11 cellular contexts compared by ENCODE assay signal in genomic region chr15:70063992-70064379, GRCh38.
"Had no signal": no experiment of that assay in that cellular context is flagged by ENCODE, and none has a peak within 500 bp of the region (broad histone marks: within the 10 kb centered on the region; RNA-seq: fewer than 3 reads in every experiment).

No MANE protein-coding gene starts in this region.

- ATAC-seq: activated CD4-positive, alpha-beta T cell treated with anti-CD3 and anti-CD28 coated beads for 36 hours; activated naive CD8-positive, alpha-beta T cell treated with anti-CD3 and anti-CD28 coated beads, Interleukin-2, amount 50 U/mL, for 24 hours; heart left ventricle; left lung; right lobe of liver had no signal

- H3K27me3 ChIP-seq: heart left ventricle, left lung, neutrophil, right lobe of liver, testis had no signal

- H3K9me3 ChIP-seq: heart left ventricle, left lung, right lobe of liver, testis had no signal

- H3K4me3 ChIP-seq: heart left ventricle, left lung, right lobe of liver, testis had no signal

- H3K27ac ChIP-seq: neutrophil, right lobe of liver, testis had no signal

- DNase-seq: activated CD4-positive, alpha-beta memory T cell treated with anti-CD3 and anti-CD28 coated beads, Interleukin-2, amount 10 ng/mL, durations not matched to agents 7 days and 5 days; activated CD4-positive, alpha-beta T cell treated with anti-CD3 and anti-CD28 coated beads for 36 hours; activated naive CD4-positive, alpha-beta T cell treated with Interleukin-2 at 50 U/mL for 16 hours; activated naive CD8-positive, alpha-beta T cell treated with anti-CD3 and anti-CD28 coated beads, Interleukin-2, amount 50 U/mL, for 24 hours; left lung; mesendoderm; right lobe of liver; stimulated activated CD4-positive, alpha-beta T cell treated with anti-CD3 and anti-CD28 coated beads, Interleukin-12 subunit alpha, Interleukin-12 subunit beta, amount 100 ng/mL, for 4 hours; testis had no signal
